Comparison of ENCODE assay signal across 1 cellular context in genomic region chr17:75753514-75754377, GRCh38.
TF ChIP-seq lines count a peak whose summit lies in the region.

No MANE protein-coding gene starts in this region.

TF ChIP-seq in HepG2, 621 proteins besides CTCF, POLR2A, EP300 and RAD21 (continues in another document):
- TF ChIP-seq ZNF766 (CRISPR knock-in tag; IDR thresholded peaks at IDR 0.05; ENCODE audit: borderline replicate concordance): peak; percentile 78; the same call in 1 of the 2 replicates
- peak; percentile 92 for TF ChIP-seq ZFP82 (CRISPR knock-in tag; IDR thresholded peaks at IDR 0.05; ENCODE audit: borderline replicate concordance)
- peak; percentile 99 for TF ChIP-seq MAX (IDR thresholded peaks at IDR 0.05)
- peak; percentile 28; the same call in 1 of the 2 replicates for TF ChIP-seq ZFYVE20 (CRISPR knock-in tag; IDR thresholded peaks at IDR 0.05; ENCODE audit: borderline replicate concordance, low read depth)
- TF ChIP-seq TEAD3 (CRISPR knock-in tag; optimal IDR thresholded peaks at IDR 0.05; ENCODE audit: borderline replicate concordance): no peak
- TF ChIP-seq NFRKB (IDR thresholded peaks at IDR 0.05): no peak
- peak; percentile 21; the same call in 1 of the 2 replicates for TF ChIP-seq MAZ (IDR thresholded peaks at IDR 0.05; ENCODE audit: borderline replicate concordance, low read depth, low read length)
- TF ChIP-seq MAZ (CRISPR knock-in tag; IDR thresholded peaks at IDR 0.05; ENCODE audit: low read depth): peak; percentile 95
- TF ChIP-seq ZBTB25 (CRISPR knock-in tag; IDR thresholded peaks at IDR 0.05): peak; percentile 33; the same call in 1 of the 2 replicates
- TF ChIP-seq ZNF850 (CRISPR knock-in tag; conservative IDR thresholded peaks at IDR 0.05): peak; percentile 94; the same call in 1 of the 2 replicates
- TF ChIP-seq ARID2 (CRISPR knock-in tag; IDR thresholded peaks at IDR 0.05; ENCODE audit: borderline replicate concordance): peak; percentile 67; the same call in 1 of the 2 replicates
- no peak for TF ChIP-seq MTA3 (CRISPR knock-in tag; IDR thresholded peaks at IDR 0.05)
- TF ChIP-seq ZMAT3 (CRISPR knock-in tag; conservative IDR thresholded peaks at IDR 0.05): peak; percentile 34; the same call in 1 of the 2 replicates
- TF ChIP-seq PTBP1 (IDR thresholded peaks at IDR 0.05; ENCODE audit: low read depth, low read length, poor library complexity, severe bottlenecking): no peak
- peak; percentile 87 for TF ChIP-seq TFDP2 (CRISPR knock-in tag; IDR thresholded peaks at IDR 0.05)
- no peak; the same call in 1 of the 2 replicates for TF ChIP-seq DR1 (CRISPR knock-in tag; IDR thresholded peaks at IDR 0.05)
- TF ChIP-seq, protein P1, sequence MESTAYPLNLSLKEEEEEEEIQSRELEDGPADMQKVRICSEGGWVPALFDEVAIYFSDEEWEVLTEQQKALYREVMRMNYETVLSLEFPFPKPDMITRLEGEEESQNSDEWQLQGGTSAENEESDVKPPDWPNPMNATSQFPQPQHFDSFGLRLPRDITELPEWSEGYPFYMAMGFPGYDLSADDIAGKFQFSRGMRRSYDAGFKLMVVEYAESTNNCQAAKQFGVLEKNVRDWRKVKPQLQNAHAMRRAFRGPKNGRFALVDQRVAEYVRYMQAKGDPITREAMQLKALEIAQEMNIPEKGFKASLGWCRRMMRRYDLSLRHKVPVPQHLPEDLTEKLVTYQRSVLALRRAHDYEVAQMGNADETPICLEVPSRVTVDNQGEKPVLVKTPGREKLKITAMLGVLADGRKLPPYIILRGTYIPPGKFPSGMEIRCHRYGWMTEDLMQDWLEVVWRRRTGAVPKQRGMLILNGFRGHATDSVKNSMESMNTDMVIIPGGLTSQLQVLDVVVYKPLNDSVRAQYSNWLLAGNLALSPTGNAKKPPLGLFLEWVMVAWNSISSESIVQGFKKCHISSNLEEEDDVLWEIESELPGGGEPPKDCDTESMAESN (CRISPR knock-in tag; conservative IDR thresholded peaks at IDR 0.05): peak; percentile 90; the same call in 1 of the 2 replicates
- TF ChIP-seq THYN1 (CRISPR knock-in tag; IDR thresholded peaks at IDR 0.05; ENCODE audit: borderline replicate concordance, low read depth): 0 out of 2 replicates have a peak, but pooled peaks have one; percentile 52
- TF ChIP-seq HINFP (CRISPR knock-in tag; IDR thresholded peaks at IDR 0.05; ENCODE audit: low read depth): peak; percentile 71; the same call in 1 of the 2 replicates
- TF ChIP-seq NCOA1 (CRISPR knock-in tag; IDR thresholded peaks at IDR 0.05): peak; percentile 9; the same call in 1 of the 2 replicates
- peak; percentile 93 for TF ChIP-seq ZNF431 (CRISPR knock-in tag; IDR thresholded peaks at IDR 0.05; ENCODE audit: borderline replicate concordance, low read depth)
- TF ChIP-seq, protein P2, sequence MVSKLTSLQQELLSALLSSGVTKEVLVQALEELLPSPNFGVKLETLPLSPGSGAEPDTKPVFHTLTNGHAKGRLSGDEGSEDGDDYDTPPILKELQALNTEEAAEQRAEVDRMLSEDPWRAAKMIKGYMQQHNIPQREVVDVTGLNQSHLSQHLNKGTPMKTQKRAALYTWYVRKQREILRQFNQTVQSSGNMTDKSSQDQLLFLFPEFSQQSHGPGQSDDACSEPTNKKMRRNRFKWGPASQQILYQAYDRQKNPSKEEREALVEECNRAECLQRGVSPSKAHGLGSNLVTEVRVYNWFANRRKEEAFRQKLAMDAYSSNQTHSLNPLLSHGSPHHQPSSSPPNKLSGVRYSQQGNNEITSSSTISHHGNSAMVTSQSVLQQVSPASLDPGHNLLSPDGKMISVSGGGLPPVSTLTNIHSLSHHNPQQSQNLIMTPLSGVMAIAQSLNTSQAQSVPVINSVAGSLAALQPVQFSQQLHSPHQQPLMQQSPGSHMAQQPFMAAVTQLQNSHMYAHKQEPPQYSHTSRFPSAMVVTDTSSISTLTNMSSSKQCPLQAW (CRISPR knock-in tag; IDR thresholded peaks at IDR 0.05): 0 out of 2 replicates have a peak, but pooled peaks have one; percentile 20
- TF ChIP-seq, protein P3, sequence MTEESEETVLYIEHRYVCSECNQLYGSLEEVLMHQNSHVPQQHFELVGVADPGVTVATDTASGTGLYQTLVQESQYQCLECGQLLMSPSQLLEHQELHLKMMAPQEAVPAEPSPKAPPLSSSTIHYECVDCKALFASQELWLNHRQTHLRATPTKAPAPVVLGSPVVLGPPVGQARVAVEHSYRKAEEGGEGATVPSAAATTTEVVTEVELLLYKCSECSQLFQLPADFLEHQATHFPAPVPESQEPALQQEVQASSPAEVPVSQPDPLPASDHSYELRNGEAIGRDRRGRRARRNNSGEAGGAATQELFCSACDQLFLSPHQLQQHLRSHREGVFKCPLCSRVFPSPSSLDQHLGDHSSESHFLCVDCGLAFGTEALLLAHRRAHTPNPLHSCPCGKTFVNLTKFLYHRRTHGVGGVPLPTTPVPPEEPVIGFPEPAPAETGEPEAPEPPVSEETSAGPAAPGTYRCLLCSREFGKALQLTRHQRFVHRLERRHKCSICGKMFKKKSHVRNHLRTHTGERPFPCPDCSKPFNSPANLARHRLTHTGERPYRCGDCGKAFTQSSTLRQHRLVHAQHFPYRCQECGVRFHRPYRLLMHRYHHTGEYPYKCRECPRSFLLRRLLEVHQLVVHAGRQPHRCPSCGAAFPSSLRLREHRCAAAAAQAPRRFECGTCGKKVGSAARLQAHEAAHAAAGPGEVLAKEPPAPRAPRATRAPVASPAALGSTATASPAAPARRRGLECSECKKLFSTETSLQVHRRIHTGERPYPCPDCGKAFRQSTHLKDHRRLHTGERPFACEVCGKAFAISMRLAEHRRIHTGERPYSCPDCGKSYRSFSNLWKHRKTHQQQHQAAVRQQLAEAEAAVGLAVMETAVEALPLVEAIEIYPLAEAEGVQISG (CRISPR knock-in tag; IDR thresholded peaks at IDR 0.05): peak; percentile 70
- peak; percentile 40; the same call in 1 of the 2 replicates for TF ChIP-seq KMT2B (CRISPR knock-in tag; IDR thresholded peaks at IDR 0.05)
- TF ChIP-seq, protein P4, sequence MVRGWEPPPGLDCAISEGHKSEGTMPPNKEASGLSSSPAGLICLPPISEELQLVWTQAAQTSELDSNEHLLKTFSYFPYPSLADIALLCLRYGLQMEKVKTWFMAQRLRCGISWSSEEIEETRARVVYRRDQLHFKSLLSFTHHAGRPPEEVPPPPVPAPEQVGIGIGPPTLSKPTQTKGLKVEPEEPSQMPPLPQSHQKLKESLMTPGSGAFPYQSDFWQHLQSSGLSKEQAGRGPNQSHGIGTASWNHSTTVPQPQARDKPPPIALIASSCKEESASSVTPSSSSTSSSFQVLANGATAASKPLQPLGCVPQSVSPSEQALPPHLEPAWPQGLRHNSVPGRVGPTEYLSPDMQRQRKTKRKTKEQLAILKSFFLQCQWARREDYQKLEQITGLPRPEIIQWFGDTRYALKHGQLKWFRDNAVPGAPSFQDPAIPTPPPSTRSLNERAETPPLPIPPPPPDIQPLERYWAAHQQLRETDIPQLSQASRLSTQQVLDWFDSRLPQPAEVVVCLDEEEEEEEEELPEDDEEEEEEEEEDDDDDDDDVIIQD (CRISPR knock-in tag; IDR thresholded peaks at IDR 0.05; ENCODE audit: low read depth): no peak
- peak; percentile 86 for TF ChIP-seq ZNF275 (CRISPR knock-in tag; IDR thresholded peaks at IDR 0.05; ENCODE audit: borderline replicate concordance)
- TF ChIP-seq, protein P5, sequence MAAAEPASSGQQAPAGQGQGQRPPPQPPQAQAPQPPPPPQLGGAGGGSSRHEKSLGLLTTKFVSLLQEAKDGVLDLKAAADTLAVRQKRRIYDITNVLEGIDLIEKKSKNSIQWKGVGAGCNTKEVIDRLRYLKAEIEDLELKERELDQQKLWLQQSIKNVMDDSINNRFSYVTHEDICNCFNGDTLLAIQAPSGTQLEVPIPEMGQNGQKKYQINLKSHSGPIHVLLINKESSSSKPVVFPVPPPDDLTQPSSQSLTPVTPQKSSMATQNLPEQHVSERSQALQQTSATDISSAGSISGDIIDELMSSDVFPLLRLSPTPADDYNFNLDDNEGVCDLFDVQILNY (CRISPR knock-in tag; conservative IDR thresholded peaks at IDR 0.05): peak; percentile 51; the same call in 1 of the 2 replicates
- TF ChIP-seq FOXC1 (CRISPR knock-in tag; IDR thresholded peaks at IDR 0.05; ENCODE audit: borderline replicate concordance): no peak; the same call in none of the 2 replicates
- TF ChIP-seq BATF2 (CRISPR knock-in tag; IDR thresholded peaks at IDR 0.05): 0 out of 2 replicates have a peak, but pooled peaks have one; percentile 58
- peak; percentile 72 to 80 for TF ChIP-seq HMGXB4 (CRISPR knock-in tag; IDR thresholded peaks at IDR 0.05; ENCODE audit: borderline replicate concordance in 1 of 2, low read depth in 1 of 2)
- peak; percentile 71 for TF ChIP-seq ZNF331 (CRISPR knock-in tag; IDR thresholded peaks at IDR 0.05)
- TF ChIP-seq, protein P6, sequence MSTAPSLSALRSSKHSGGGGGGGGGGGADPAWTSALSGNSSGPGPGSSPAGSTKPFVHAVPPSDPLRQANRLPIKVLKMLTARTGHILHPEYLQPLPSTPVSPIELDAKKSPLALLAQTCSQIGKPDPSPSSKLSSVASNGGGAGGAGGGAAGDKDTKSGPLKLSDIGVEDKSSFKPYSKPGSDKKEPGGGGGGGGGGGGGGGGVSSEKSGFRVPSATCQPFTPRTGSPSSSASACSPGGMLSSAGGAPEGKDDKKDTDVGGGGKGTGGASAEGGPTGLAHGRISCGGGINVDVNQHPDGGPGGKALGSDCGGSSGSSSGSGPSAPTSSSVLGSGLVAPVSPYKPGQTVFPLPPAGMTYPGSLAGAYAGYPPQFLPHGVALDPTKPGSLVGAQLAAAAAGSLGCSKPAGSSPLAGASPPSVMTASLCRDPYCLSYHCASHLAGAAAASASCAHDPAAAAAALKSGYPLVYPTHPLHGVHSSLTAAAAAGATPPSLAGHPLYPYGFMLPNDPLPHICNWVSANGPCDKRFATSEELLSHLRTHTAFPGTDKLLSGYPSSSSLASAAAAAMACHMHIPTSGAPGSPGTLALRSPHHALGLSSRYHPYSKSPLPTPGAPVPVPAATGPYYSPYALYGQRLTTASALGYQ (CRISPR knock-in tag; IDR thresholded peaks at IDR 0.05): no peak
- TF ChIP-seq ZNF235 (CRISPR knock-in tag; IDR thresholded peaks at IDR 0.05; ENCODE audit: borderline replicate concordance): peak; percentile 93; the same call in 1 of the 2 replicates
- peak; percentile 79; the same call in 1 of the 2 replicates for TF ChIP-seq ZNF253 (CRISPR knock-in tag; IDR thresholded peaks at IDR 0.05; ENCODE audit: borderline replicate concordance)
